ENCODE assay signal across 13 cellular contexts in the genomic region with DNA sequence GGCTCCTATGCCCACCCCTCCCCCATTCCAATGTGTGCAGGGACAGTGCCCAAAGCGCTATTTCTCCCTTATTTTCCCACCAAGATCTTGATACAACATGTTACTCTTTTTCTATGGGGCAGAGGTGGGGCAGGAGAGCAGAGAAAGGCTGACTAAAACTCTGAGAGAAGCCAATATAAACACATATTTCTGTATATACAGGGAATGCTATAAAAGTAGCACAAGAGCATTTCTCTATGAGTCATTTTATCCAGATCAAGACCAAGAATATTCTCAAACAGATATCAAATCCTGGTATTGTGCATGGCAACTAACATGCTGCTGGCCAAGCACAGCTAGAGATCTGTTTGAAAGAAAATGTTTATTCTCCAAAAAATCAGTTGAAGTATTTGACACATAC. TPM values are rescaled to one million over a fixed set of nuclear protein-coding genes. Genes with fewer than 3 reads are reported as not detected.
A peak's percentile ranks its signal among the peaks of the same experiment; 100 is the strongest.
DNase-seq lines count a peak whose midpoint lies in the region; ATAC-seq and TF ChIP-seq lines count a peak whose summit lies in the region.
"Had no signal": no experiment of that assay in that cellular context is flagged by ENCODE, and none has a peak within 500 bp of the region (broad histone marks: within the 10 kb centered on the region; RNA-seq: fewer than 3 reads in every experiment).

No MANE protein-coding gene starts in this region.

- H3K4me1 Mint-ChIP-seq in activated naive CD8-positive, alpha-beta T cell treated with anti-CD3 and anti-CD28 coated beads, Interleukin-2, amount 50 U/mL, for 24 hours, result peaks cover 62% of the 10 kb centered on the region

- H3K4me1 ChIP-seq in ACC112 (ENCODE audit: control insufficient read depth, insufficient read depth, low read length, unreplicated experiment), result peaks cover 42% of the 10 kb centered on the region

- peaks cover 57% of the 10 kb centered on the region for H3K36me3 Mint-ChIP-seq in activated naive CD8-positive, alpha-beta T cell treated with anti-CD3 and anti-CD28 coated beads, Interleukin-2, amount 50 U/mL, for 24 hours (ENCODE audit: low read depth)

- no peaks in the 10 kb centered on the region for H3K27me3 Mint-ChIP-seq in activated naive CD8-positive, alpha-beta T cell treated with anti-CD3 and anti-CD28 coated beads, Interleukin-2, amount 50 U/mL, for 24 hours
- H3K27me3 Mint-ChIP-seq: naive B cell; stimulated activated naive CD8-positive, alpha-beta T cell treated with anti-CD3 and anti-CD28 coated beads, Interleukin-15, Interleukin-2, amounts not matched to agents 100 ng/mL and 50 ng/mL, for 24 hours had no signal

- H3K4me3 ChIP-seq in ACC112 (ENCODE audit: low read depth, low read length) (no peak overlapping the region), foreskin fibroblast (ENCODE audit: low read depth in 1 of 2, low read length in 2 of 2) (no peak overlapping the region)

- H3K36me3 ChIP-seq in ACC112 (ENCODE audit: insufficient read depth, low read length), result peaks cover 38% of the 10 kb centered on the region

- H3K27me3 ChIP-seq in ACC112 (ENCODE audit: insufficient read depth, low read length), result no peaks in the 10 kb centered on the region

- DNase-seq in H4 (ENCODE audit: low spot score), result peak; percentile 69
- no peak for DNase-seq in activated naive CD8-positive, alpha-beta T cell treated with anti-CD3 and anti-CD28 coated beads, Interleukin-2, amount 50 U/mL, for 24 hours
- peak; percentile 48 to 78 for DNase-seq in foreskin fibroblast
- DNase-seq in amygdala (lab: John Stamatoyannopoulos, UW), result no peak
- DNase-seq in KG1 (lab: John Stamatoyannopoulos, UW), result no peak
- no peak for DNase-seq in NCI-H524 (lab: John Stamatoyannopoulos, UW)
- DNase-seq: cortex of kidney, MM.1S, naive B cell, NCI-H748 treated with DMSO at 0.1 percent for 48 hours had no signal

- H3K79me2 ChIP-seq in ACC112 (ENCODE audit: control insufficient read depth, insufficient read depth, low read length, unreplicated experiment), result peaks cover 65% of the 10 kb centered on the region

- no peak for ATAC-seq in activated naive CD8-positive, alpha-beta T cell treated with anti-CD3 and anti-CD28 coated beads, Interleukin-2, amount 50 U/mL, for 24 hours
- ATAC-seq in GM18867 (IDR thresholded peaks at IDR 0.05; ENCODE audit: unreplicated experiment), result no peak

- TF ChIP-seq CTCF in foreskin fibroblast (IDR thresholded peaks at IDR 0.05; ENCODE audit: low read depth, low read length), result no peak

- H3K27ac ChIP-seq in ACC112 (ENCODE audit: low read depth, low read length), result peak overlapping the region; percentile 82

- H3K9me3 Mint-ChIP-seq in activated naive CD8-positive, alpha-beta T cell treated with anti-CD3 and anti-CD28 coated beads, Interleukin-2, amount 50 U/mL, for 24 hours, result no peaks in the 10 kb centered on the region
- H3K9me3 Mint-ChIP-seq: naive B cell; stimulated activated naive CD8-positive, alpha-beta T cell treated with anti-CD3 and anti-CD28 coated beads, Interleukin-15, Interleukin-2, amounts not matched to agents 100 ng/mL and 50 ng/mL, for 24 hours had no signal

- H3K4me3 Mint-ChIP-seq in activated naive CD8-positive, alpha-beta T cell treated with anti-CD3 and anti-CD28 coated beads, Interleukin-2, amount 50 U/mL, for 24 hours, result no peak overlapping the region
- H3K4me3 Mint-ChIP-seq: stimulated activated naive CD8-positive, alpha-beta T cell treated with anti-CD3 and anti-CD28 coated beads, Interleukin-15, Interleukin-2, amounts not matched to agents 100 ng/mL and 50 ng/mL, for 24 hours had no signal

- peak overlapping the region; percentile 39 for H3K27ac Mint-ChIP-seq in activated naive CD8-positive, alpha-beta T cell treated with anti-CD3 and anti-CD28 coated beads, Interleukin-2, amount 50 U/mL, for 24 hours
- H3K27ac Mint-ChIP-seq: stimulated activated naive CD8-positive, alpha-beta T cell treated with anti-CD3 and anti-CD28 coated beads, Interleukin-15, Interleukin-2, amounts not matched to agents 100 ng/mL and 50 ng/mL, for 24 hours had no signal

- H2AFZ ChIP-seq in ACC112 (ENCODE audit: low read length, unreplicated experiment), result no peak overlapping the region

RNA-seq across cellular contexts. Expression of a gene that starts 7.3 kb away (rescaled TPM):
- total RNA-seq in H4 (2014; rRNA removed; shearing (Covaris generic)), result 15.9 and 18.4 TPM in 2 replicates

Comparison
In these comparisons a context has a peak if more than half of its experiments do, and no peak if none do; other contexts are left out.
1. DNase-seq: peak in H4 (single experiment) and foreskin fibroblast (2 of 2); none in activated naive CD8-positive, alpha-beta T cell treated with anti-CD3 and anti-CD28 coated beads, Interleukin-2, amount 50 U/mL, for 24 hours (single experiment), amygdala (0 of 56), KG1 (single experiment) and NCI-H524 (0 of 2).